10 cellular contexts compared by ENCODE assay signal in genomic region chr16:89443727-89444084, GRCh38. TPM values are rescaled to one million over a fixed set of nuclear protein-coding genes. Genes with fewer than 3 reads are reported as not detected.
DNase-seq lines count a peak whose midpoint lies in the region; ATAC-seq and TF ChIP-seq lines count a peak whose summit lies in the region.
"Had no signal": no experiment of that assay in that cellular context is flagged by ENCODE, and none has a peak within 500 bp of the region (broad histone marks: within the 10 kb centered on the region; RNA-seq: fewer than 3 reads in every experiment).

No MANE protein-coding gene starts in this region.

- H3K9me3 ChIP-seq in muscle layer of colon (ENCODE audit: low read length) = no peaks in the 10 kb centered on the region

- intact Hi-C loops in natural killer cell (cut with micrococcal nuclease) = loop anchor here (5.0 kb wide), 1 partner anchor 36 kb away; no protein-coding TSS in a partner anchor
- intact Hi-C loops in MCF 10A (cut with micrococcal nuclease) = loop anchor here (5.0 kb wide), 2 partner anchors 44 to 46 kb away; no protein-coding TSS in a partner anchor
- intact Hi-C loops in posterior vena cava (cut with DNase I) = no loop called here

- H3K9ac ChIP-seq in muscle layer of colon (ENCODE audit: low read length) = no peak overlapping the region

- no peak overlapping the region for H3K4me3 ChIP-seq in muscle layer of colon (ENCODE audit: low read depth in 1 of 2, low read length in 2 of 2)

- BruUV-seq in MCF 10A (replicated peaks; lab: Mats Ljungman, UMichigan) = no TSS peak

- TF ChIP-seq CTCF in natural killer cell (IDR thresholded peaks at IDR 0.05) (no peak), MCF 10A (IDR thresholded peaks at IDR 0.05; ENCODE audit: unreplicated experiment) (no peak)

- peak overlapping the region; percentile 66 for H3K27ac ChIP-seq in muscle layer of colon (ENCODE audit: low read depth, low read length)

- CTCF ChIA-PET in MCF 10A (lab: Yijun Ruan, JAX) = interaction anchor here (1.1 to 2.1 kb wide), 4 partner anchors 9 to 46 kb away, joined by 3 to 6 read pairs (median 4); no protein-coding TSS in a partner anchor

- POLR2A ChIA-PET in MCF 10A (lab: Yijun Ruan, JAX) = interaction anchor here (0.6 to 5.4 kb wide), 20 partner anchors 8 to 1637 kb away, joined by 3 to 55 read pairs (median 10); partner anchors contain the start of genes ANKRD11 and SPG7

- ATAC-seq in natural killer cell = no peak
- no peak for ATAC-seq in natural killer cell treated with Interleukin-12 subunit alpha and Interleukin-12 subunit beta and Interleukin-15 and Interleukin-18, amount 100 ng/mL, for 72 hours
- ATAC-seq in GM21526 (IDR thresholded peaks at IDR 0.05; ENCODE audit: low FRiP score, unreplicated experiment) = no peak

- H3K36me3 Mint-ChIP-seq in natural killer cell (no peaks in the 10 kb centered on the region), MCF 10A (ENCODE audit: insufficient read depth, unreplicated experiment) (peaks cover 33% of the 10 kb centered on the region)
- no peaks in the 10 kb centered on the region for H3K36me3 Mint-ChIP-seq in natural killer cell treated with Interleukin-12 subunit alpha and Interleukin-12 subunit beta and Interleukin-15 and Interleukin-18, amount 100 ng/mL, for 72 hours

- peaks cover 62% of the 10 kb centered on the region for H3K4me1 ChIP-seq in muscle layer of colon (ENCODE audit: insufficient read depth, low read length)

- no peak overlapping the region for H3K27ac Mint-ChIP-seq in natural killer cell
- H3K27ac Mint-ChIP-seq in natural killer cell treated with Interleukin-12 subunit alpha and Interleukin-12 subunit beta and Interleukin-15 and Interleukin-18, amount 100 ng/mL, for 72 hours = peak overlapping the region in 1 of 2 donors; percentile 59
- peak overlapping the region; percentile 95 for H3K27ac Mint-ChIP-seq in MCF 10A (ENCODE audit: low read depth, unreplicated experiment)

- H3K4me1 Mint-ChIP-seq in natural killer cell (peaks cover 87 to 88% of the 10 kb centered on the region in 2 donors), MCF 10A (ENCODE audit: insufficient read depth, unreplicated experiment) (peaks cover 49% of the 10 kb centered on the region)
- H3K4me1 Mint-ChIP-seq in natural killer cell treated with Interleukin-12 subunit alpha and Interleukin-12 subunit beta and Interleukin-15 and Interleukin-18, amount 100 ng/mL, for 72 hours (ENCODE audit: low read depth in 2 of 2) = peaks cover 79 to 85% of the 10 kb centered on the region in 2 donors

- H3K27me3 ChIP-seq in muscle layer of colon (ENCODE audit: control insufficient read depth in 1 of 2, insufficient read depth in 2 of 2, low read length in 2 of 2) = no peaks in the 10 kb centered on the region

- H3K27me3 Mint-ChIP-seq in natural killer cell (ENCODE audit: low read depth in 2 of 2) (no peaks in the 10 kb centered on the region), MCF 10A (ENCODE audit: insufficient read depth, unreplicated experiment) (no peaks in the 10 kb centered on the region)
- H3K27me3 Mint-ChIP-seq in natural killer cell treated with Interleukin-12 subunit alpha and Interleukin-12 subunit beta and Interleukin-15 and Interleukin-18, amount 100 ng/mL, for 72 hours = no peaks in the 10 kb centered on the region

- H3K4me3 Mint-ChIP-seq in natural killer cell (peak overlapping the region; percentile 42), MCF 10A (ENCODE audit: unreplicated experiment) (peak overlapping the region; percentile 68)
- no peak overlapping the region for H3K4me3 Mint-ChIP-seq in natural killer cell treated with Interleukin-12 subunit alpha and Interleukin-12 subunit beta and Interleukin-15 and Interleukin-18, amount 100 ng/mL, for 72 hours

- no peaks in the 10 kb centered on the region for H3K36me3 ChIP-seq in muscle layer of colon (ENCODE audit: insufficient read depth, low read length)

- no peaks in the 10 kb centered on the region for H3K9me3 Mint-ChIP-seq in natural killer cell
- H3K9me3 Mint-ChIP-seq in natural killer cell treated with Interleukin-12 subunit alpha and Interleukin-12 subunit beta and Interleukin-15 and Interleukin-18, amount 100 ng/mL, for 72 hours = no peaks in the 10 kb centered on the region
- no peaks in the 10 kb centered on the region for H3K9me3 Mint-ChIP-seq in MCF 10A (ENCODE audit: unreplicated experiment)

- DNase-seq in natural killer cell (no peak), MCF 10A (ENCODE audit: unreplicated experiment) (no peak), ureter (ENCODE audit: low spot score) (peak; percentile 54), RPMI8226 (no peak), posterior vena cava (ENCODE audit: low spot score) (no peak)
- no peak for DNase-seq in natural killer cell treated with Interleukin-12 subunit alpha and Interleukin-12 subunit beta and Interleukin-15 and Interleukin-18, amount 100 ng/mL, for 72 hours (ENCODE audit: low spot score)
- DNase-seq: aorta, retina had no signal

RNA-seq across cellular contexts. Expression of gene ANKRD11, which starts 46.7 kb away (rescaled TPM):
- total RNA-seq in natural killer cell (100 to 1,000 TPM; 230 to 299 (median 287) TPM), MCF 10A (2022) (218 and 237 TPM in 2 replicates), ureter (258 TPM), posterior vena cava (100 to 1,000 TPM in 1 of 2 donors, 10 to 100 TPM in 1; 95.0 to 110 TPM)
- total RNA-seq in natural killer cell treated with Interleukin-12 subunit alpha and Interleukin-12 subunit beta and Interleukin-15 and Interleukin-18, amount 100 ng/mL, for 72 hours = 100 to 1,000 TPM; 197 to 320 TPM

Comparison
In these comparisons a context has a peak if more than half of its experiments do, and no peak if none do; other contexts are left out.
1. intact Hi-C loops: an anchor here in natural killer cell (5.0 kb wide) and MCF 10A (5.0 kb wide); none called in posterior vena cava.